10 cellular contexts compared by ENCODE assay signal in genomic region chr17:78725448-78726021, GRCh38. TPM values are rescaled to one million over a fixed set of nuclear protein-coding genes. Genes with fewer than 3 reads are reported as not detected.
DNase-seq lines count a peak whose midpoint lies in the region; ATAC-seq, FAIRE-seq and TF ChIP-seq lines count a peak whose summit lies in the region.
"Had no signal": no experiment of that assay in that cellular context is flagged by ENCODE, and none has a peak within 500 bp of the region (broad histone marks: within the 10 kb centered on the region; RNA-seq: fewer than 3 reads in every experiment).

No MANE protein-coding gene starts in this region.

- H3K4me3 Mint-ChIP-seq in activated T-cell treated with anti-CD3 and anti-CD28 coated beads, Interleukin-2, amount 50 U/mL, for 72 hours: peak overlapping the region; percentile 70 to 77
- H3K4me3 Mint-ChIP-seq in naive thymus-derived CD4-positive, alpha-beta T cell: peak overlapping the region; percentile 68 to 88 (median 86)

- DNase-seq in GM18507 (ENCODE audit: extremely low spot score, insufficient read length, low read depth): no peak
- peak; percentile 59 to 67 for DNase-seq in activated T-cell treated with anti-CD3 and anti-CD28 coated beads, Interleukin-2, amount 50 U/mL, for 72 hours
- peak in 2 of 9 donors; percentile 47 to 52 for DNase-seq in naive thymus-derived CD4-positive, alpha-beta T cell
- DNase-seq in right atrium auricular region (ENCODE audit: low spot score): no peak
- no peak for DNase-seq in AML-193 (lab: John Stamatoyannopoulos, UW)
- no peak for DNase-seq in spleen
- DNase-seq: NCI-H446 treated with DMSO at 0.1 percent for 48 hours, thyroid gland had no signal

- intact Hi-C loops in naive thymus-derived CD4-positive, alpha-beta T cell (cut with micrococcal nuclease): loop anchor here in 1 of 2 donors (1.0 to 2.0 kb wide), 3 partner anchors 8 to 19 kb away; no protein-coding TSS in a partner anchor
- intact Hi-C loops in spleen (cut with DNase I; ENCODE audit: low total_unique reads): no loop called here

- no peak for TF ChIP-seq POLR2A in spleen (IDR thresholded peaks at IDR 0.05)

- CTCF ChIA-PET in naive thymus-derived CD4-positive, alpha-beta T cell (lab: Charles Lee): interaction anchor here (0.7 to 2.9 kb wide), 8 partner anchors 9 to 95 kb away, joined by 3 to 9 read pairs (median 4); no protein-coding TSS in a partner anchor

- H3K4me1 Mint-ChIP-seq in activated T-cell treated with anti-CD3 and anti-CD28 coated beads, Interleukin-2, amount 50 U/mL, for 72 hours (ENCODE audit: low read depth): peaks cover 96% of the 10 kb centered on the region
- peaks cover 82 to 96% (median 92%) of the 10 kb centered on the region in 7 donors for H3K4me1 Mint-ChIP-seq in naive thymus-derived CD4-positive, alpha-beta T cell

- H3K27ac ChIP-seq in naive thymus-derived CD4-positive, alpha-beta T cell (ENCODE audit: low read depth, low read length): peak overlapping the region; percentile 50
- H3K27ac ChIP-seq in right atrium auricular region (no peak overlapping the region), spleen (peak overlapping the region in 4 of 8 donors; percentile 12 to 73 (median 34))

- H3K27ac Mint-ChIP-seq in activated T-cell treated with anti-CD3 and anti-CD28 coated beads, Interleukin-2, amount 50 U/mL, for 72 hours: peak overlapping the region; percentile 88
- H3K27ac Mint-ChIP-seq in naive thymus-derived CD4-positive, alpha-beta T cell: peak overlapping the region; percentile 83 to 96 (median 90)

- FAIRE-seq in GM18507 (lab: Jason Lieb, UNC): peak; percentile 65

- no peaks in the 10 kb centered on the region for H3K27me3 Mint-ChIP-seq in activated T-cell treated with anti-CD3 and anti-CD28 coated beads, Interleukin-2, amount 50 U/mL, for 72 hours (ENCODE audit: low read depth)
- no peaks in the 10 kb centered on the region for H3K27me3 Mint-ChIP-seq in naive thymus-derived CD4-positive, alpha-beta T cell

- peaks cover 0 to 6% (median 3%) of the 10 kb centered on the region in 3 experiments for H3K36me3 ChIP-seq in naive thymus-derived CD4-positive, alpha-beta T cell (ENCODE audit: control insufficient read depth in 2 of 3, insufficient read depth in 3 of 3, low read length in 3 of 3)
- no peaks in the 10 kb centered on the region for H3K36me3 ChIP-seq in right atrium auricular region
- peaks cover 0 to 33% (median 2%) of the 10 kb centered on the region in 6 donors for H3K36me3 ChIP-seq in spleen
- H3K36me3 ChIP-seq: thyroid gland had no signal

- H3K4me3 ChIP-seq in naive thymus-derived CD4-positive, alpha-beta T cell (ENCODE audit: low read length): peak overlapping the region; percentile 40
- H3K4me3 ChIP-seq in right atrium auricular region (no peak overlapping the region), spleen (peak overlapping the region in 1 of 8 donors; percentile 25)
- H3K4me3 ChIP-seq: thyroid gland had no signal

- peaks cover 85 to 88% of the 10 kb centered on the region in 2 donors for H3K4me1 ChIP-seq in naive thymus-derived CD4-positive, alpha-beta T cell (ENCODE audit: control insufficient read depth in 2 of 2, insufficient read depth in 2 of 2, low read length in 2 of 2)
- H3K4me1 ChIP-seq in right atrium auricular region (peaks cover 0 to 44% of the 10 kb centered on the region in 2 donors), spleen (peaks cover 54 to 100% (median 96%) of the 10 kb centered on the region in 6 donors)

- WGBS in spleen, 5 donors: 30 to 51% (median 36%) methylated on average over 6 of the region's 6 CpGs

- peak; percentile 46 for ATAC-seq in HG03108 (IDR thresholded peaks at IDR 0.05; ENCODE audit: unreplicated experiment)
- ATAC-seq in activated T-cell treated with anti-CD3 and anti-CD28 coated beads, Interleukin-2, amount 50 U/mL, for 72 hours (replicated peaks in 1 of 2): peak; percentile 92
- ATAC-seq in naive thymus-derived CD4-positive, alpha-beta T cell: peak; percentile 61
- ATAC-seq in HG02938 (IDR thresholded peaks at IDR 0.05; ENCODE audit: unreplicated experiment): no peak

- H3K36me3 Mint-ChIP-seq in activated T-cell treated with anti-CD3 and anti-CD28 coated beads, Interleukin-2, amount 50 U/mL, for 72 hours (ENCODE audit: insufficient read depth in 2 of 2): peaks cover 0 to 2% of the 10 kb centered on the region in 2 donors
- H3K36me3 Mint-ChIP-seq in naive thymus-derived CD4-positive, alpha-beta T cell: peaks cover 0 to 12% (median 4%) of the 10 kb centered on the region in 5 donors

- no peaks in the 10 kb centered on the region for H3K9me3 ChIP-seq in naive thymus-derived CD4-positive, alpha-beta T cell (ENCODE audit: control insufficient read depth in 2 of 3, low read length in 3 of 3)
- H3K9me3 ChIP-seq in right atrium auricular region (no peaks in the 10 kb centered on the region), spleen (no peaks in the 10 kb centered on the region)
- H3K9me3 ChIP-seq: thyroid gland had no signal

- no peak for TF ChIP-seq CTCF in right atrium auricular region (IDR thresholded peaks at IDR 0.05)
- TF ChIP-seq CTCF in spleen (IDR thresholded peaks at IDR 0.05 in 8 of 11, conservative IDR thresholded peaks at IDR 0.05 in 3 of 11): no peak

- H3K27me3 ChIP-seq in naive thymus-derived CD4-positive, alpha-beta T cell (ENCODE audit: control insufficient read depth in 2 of 2, insufficient read depth in 2 of 2, low read length in 2 of 2): no peaks in the 10 kb centered on the region
- H3K27me3 ChIP-seq in right atrium auricular region: no peaks in the 10 kb centered on the region
- no peaks in the 10 kb centered on the region for H3K27me3 ChIP-seq in spleen (replicated peaks in 1 of 7)
- H3K27me3 ChIP-seq: thyroid gland had no signal

- H3K9me3 Mint-ChIP-seq in activated T-cell treated with anti-CD3 and anti-CD28 coated beads, Interleukin-2, amount 50 U/mL, for 72 hours: no peaks in the 10 kb centered on the region
- H3K9me3 Mint-ChIP-seq in naive thymus-derived CD4-positive, alpha-beta T cell: peaks cover 0 to 2% (median 0%) of the 10 kb centered on the region in 11 donors

- POLR2A ChIA-PET in naive thymus-derived CD4-positive, alpha-beta T cell (lab: Charles Lee): interaction anchor here (0.6 to 4.3 kb wide), 12 partner anchors 9 to 79 kb away, joined by 3 to 26 read pairs (median 4); no protein-coding TSS in a partner anchor

RNA-seq across cellular contexts. Expression of gene CYTH1, which starts 56.5 kb away (rescaled TPM):
- 100 to 1,000 TPM; 163 to 204 TPM for total RNA-seq in activated T-cell treated with anti-CD3 and anti-CD28 coated beads, Interleukin-2, amount 50 U/mL, for 72 hours
- total RNA-seq in naive thymus-derived CD4-positive, alpha-beta T cell: 100 to 1,000 TPM; 297 to 452 (median 420) TPM
- polyA plus RNA-seq in naive thymus-derived CD4-positive, alpha-beta T cell: 100 to 1,000 TPM; 314 to 395 TPM
- total RNA-seq in right atrium auricular region (10 to 100 TPM; 23.8 to 31.0 TPM), spleen (100 to 1,000 TPM; 119 to 169 (median 138) TPM)
- polyA plus RNA-seq in spleen: 100 to 1,000 TPM in 1 of 3 donors, 10 to 100 TPM in 2; 66.9 to 102 (median 79.4) TPM

Comparison
In these comparisons a context has a peak if more than half of its experiments do, and no peak if none do; other contexts are left out.
1. DNase-seq: peak in activated T-cell treated with anti-CD3 and anti-CD28 coated beads, Interleukin-2, amount 50 U/mL, for 72 hours (2 of 2); none in GM18507 (single experiment), right atrium auricular region (single experiment), AML-193 (0 of 2) and spleen (single experiment).